In genomic region chr2:20291106-20291564, GRCh38 we compare ENCODE assay signal across 1 cellular context.
TF ChIP-seq lines count a peak whose summit lies in the region.

No MANE protein-coding gene starts in this region.

TF ChIP-seq in K562, 482 proteins besides CTCF, POLR2A, EP300 and RAD21 (continued from another document):
- TF ChIP-seq L3MBTL2 (IDR thresholded peaks at IDR 0.05) (0 out of 2 replicates have a peak, but pooled peaks have one; percentile 13), ESRRA (IDR thresholded peaks at IDR 0.05; ENCODE audit: borderline replicate concordance, low read depth) (no peak), JUND (IDR thresholded peaks at IDR 0.05; ENCODE audit: borderline replicate concordance, low read depth, low read length) (0 out of 2 replicates have a peak, but pooled peaks have one; percentile 29), JUND (tag; IDR thresholded peaks at IDR 0.05; ENCODE audit: borderline replicate concordance, low read depth, low read length) (no peak), MAFK (IDR thresholded peaks at IDR 0.05; ENCODE audit: low read length) (no peak), E2F3 (CRISPR knock-in tag; IDR thresholded peaks at IDR 0.05) (no peak), BHLHE40 (IDR thresholded peaks at IDR 0.05; ENCODE audit: low read length) (peak; percentile 57; the same call in 1 of the 2 replicates), USF2 (CRISPR knock-in tag; IDR thresholded peaks at IDR 0.05) (peak; percentile 21; the same call in 1 of the 2 replicates), PHB2 (IDR thresholded peaks at IDR 0.05; ENCODE audit: low read depth) (no peak), ASH1L (IDR thresholded peaks at IDR 0.05; ENCODE audit: borderline replicate concordance, low read depth, partially characterized antibody) (no peak), SMC3 (conservative IDR thresholded peaks at IDR 0.05; ENCODE audit: insufficient read depth, low read depth, low read length) (peak; percentile 39), CHD2 (IDR thresholded peaks at IDR 0.05; ENCODE audit: low read depth, low read length) (no peak), ZNF830 (CRISPR knock-in tag; IDR thresholded peaks at IDR 0.05) (no peak), PPARD (CRISPR knock-in tag; IDR thresholded peaks at IDR 0.05) (no peak), TEAD4 (IDR thresholded peaks at IDR 0.05; ENCODE audit: low read length) (peak; percentile 88), TEAD4 (CRISPR knock-in tag; IDR thresholded peaks at IDR 0.05; ENCODE audit: borderline replicate concordance) (peak; percentile 55; the same call in 1 of the 2 replicates), RAD51 (IDR thresholded peaks at IDR 0.05; ENCODE audit: borderline replicate concordance, low read depth) (0 out of 2 replicates have a peak, but pooled peaks have one; percentile 33), STAT6 (CRISPR knock-in tag; IDR thresholded peaks at IDR 0.05) (no peak), MXI1 (IDR thresholded peaks at IDR 0.05; ENCODE audit: low read depth, low read length) (no peak)
